In the genomic region with DNA sequence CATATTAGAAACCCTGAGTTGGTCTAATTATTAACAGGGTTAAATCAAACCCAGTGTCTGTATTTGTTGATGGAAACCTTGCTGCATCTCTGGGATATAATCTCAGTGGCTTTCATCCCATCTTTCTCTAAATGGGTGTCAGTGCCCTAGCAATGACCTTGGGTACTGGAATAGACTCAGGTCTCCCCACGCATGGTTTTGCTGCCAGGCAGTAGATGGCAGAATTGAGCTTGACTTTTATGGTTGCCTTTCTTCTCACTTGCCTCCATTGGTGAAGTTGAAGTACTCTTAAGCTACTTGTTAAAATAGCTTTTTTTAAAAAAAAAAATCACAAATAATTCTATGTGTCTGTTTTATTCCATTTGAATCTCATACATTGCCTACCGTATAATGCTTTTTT, we compare ENCODE assay signal across 12 cellular contexts.
DNase-seq lines count a peak whose midpoint lies in the region; ATAC-seq, FAIRE-seq and TF ChIP-seq lines count a peak whose summit lies in the region.
"Had no signal": no experiment of that assay in that cellular context is flagged by ENCODE, and none has a peak within 500 bp of the region (broad histone marks: within the 10 kb centered on the region; RNA-seq: fewer than 3 reads in every experiment).

No MANE protein-coding gene starts in this region.

- peak; percentile 87 for FAIRE-seq in G401.6 (lab: Jason Lieb, UNC)

- peaks cover 3% of the 10 kb centered on the region; the same call in 1 of the 2 replicates for H3K27me3 Mint-ChIP-seq in HFFc6 (ENCODE audit: insufficient read depth)

- peaks cover 13% of the 10 kb centered on the region for H3K9me3 Mint-ChIP-seq in HFFc6

- no peak overlapping the region for H3K4me3 ChIP-seq in kidney epithelial cell (ENCODE audit: low read depth, low read length)

- ATAC-seq in SK-N-SH treated with all-trans-retinoic acid at 6 μM for 48 hours (0 out of 3 replicates have a peak, but pooled peaks have one; percentile 43), HG02763 (IDR thresholded peaks at IDR 0.05; ENCODE audit: unreplicated experiment) (no peak)

- no peaks in the 10 kb centered on the region for H3K27me3 ChIP-seq in kidney epithelial cell (ENCODE audit: control insufficient read depth, insufficient read depth, low read length)

- H3K4me1 Mint-ChIP-seq in HFFc6 (ENCODE audit: low read depth) = peaks cover 26% of the 10 kb centered on the region

- peak; percentile 46; the same call in 1 of the 2 replicates for TF ChIP-seq CTCF in HFFc6 (IDR thresholded peaks at IDR 0.05)
- peak; percentile 11 for TF ChIP-seq CTCF in kidney epithelial cell (IDR thresholded peaks at IDR 0.05; ENCODE audit: insufficient read depth, low read length, poor library complexity, severe bottlenecking)

- no peaks in the 10 kb centered on the region for H3K36me3 ChIP-seq in kidney epithelial cell (ENCODE audit: control insufficient read depth, insufficient read depth, low read length)

- H3K27ac Mint-ChIP-seq in HFFc6 = no peak overlapping the region

- DNase-seq in HFFc6 = no peak
- no peak for DNase-seq in kidney epithelial cell (ENCODE audit: low read depth)
- no peak for DNase-seq in activated naive CD4-positive, alpha-beta T cell (lab: John Stamatoyannopoulos, UW)
- DNase-seq in NCI-H2029 (lab: John Stamatoyannopoulos, UW) = no peak
- no peak for DNase-seq in activated gamma-delta T cell treated with Interleukin-2 at 50 U/mL for 16 hours
- DNase-seq: GF-D8; islet precursor cell; stimulated activated CD4-positive, alpha-beta T cell treated with anti-CD3 and anti-CD28 coated beads, Interleukin-2, amount 100 ng/mL, for 48 hours had no signal

- H3K4me3 Mint-ChIP-seq in HFFc6 = no peak overlapping the region
- H3K4me3 Mint-ChIP-seq: neural crest cell had no signal

- peaks cover 13% of the 10 kb centered on the region for H3K36me3 Mint-ChIP-seq in HFFc6 (ENCODE audit: low read depth)

TF ChIP-seq in SK-N-SH treated with all-trans-retinoic acid at 6 μM for 48 hours, 23 proteins besides CTCF, POLR2A, EP300 and RAD21:
- TF ChIP-seq ISL1 (CRISPR knock-in tag; IDR thresholded peaks at IDR 0.05) = no peak
- no peak for TF ChIP-seq CSDC2 (CRISPR knock-in tag; IDR thresholded peaks at IDR 0.05)
- no peak for TF ChIP-seq TOX (CRISPR knock-in tag; IDR thresholded peaks at IDR 0.05; ENCODE audit: borderline replicate concordance)
- TF ChIP-seq ZFP30 (CRISPR knock-in tag; IDR thresholded peaks at IDR 0.05) = no peak
- no peak for TF ChIP-seq BACH2 (CRISPR knock-in tag; IDR thresholded peaks at IDR 0.05; ENCODE audit: borderline replicate concordance)
- TF ChIP-seq SNAI2 (CRISPR knock-in tag; IDR thresholded peaks at IDR 0.05) = no peak
- no peak for TF ChIP-seq ZNF565 (CRISPR knock-in tag; conservative IDR thresholded peaks at IDR 0.05; ENCODE audit: low read depth)
